In the genomic region with DNA sequence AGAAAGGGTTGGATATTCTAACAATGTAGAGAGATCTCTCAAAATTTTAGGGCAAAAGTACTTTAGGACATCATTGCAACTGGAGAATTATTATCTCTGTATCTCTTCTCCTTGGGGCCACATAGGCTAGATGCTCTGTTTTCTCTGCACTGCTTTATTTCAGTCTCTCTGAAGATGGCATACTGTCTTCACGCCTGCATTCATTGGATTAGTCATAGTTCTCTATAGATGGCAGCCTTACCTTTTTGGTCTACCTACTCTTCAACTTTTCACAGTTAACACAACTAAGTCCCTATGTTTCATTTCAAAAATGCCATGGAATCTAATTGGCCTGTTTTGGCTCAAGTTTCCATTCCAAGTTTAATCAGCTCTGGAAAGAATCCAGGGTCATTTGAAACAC, we compare ENCODE assay signal across 18 cellular contexts.
A peak's percentile ranks its signal among the peaks of the same experiment; 100 is the strongest.
DNase-seq lines count a peak whose midpoint lies in the region; ATAC-seq, FAIRE-seq and TF ChIP-seq lines count a peak whose summit lies in the region.
"Had no signal": no experiment of that assay in that cellular context is flagged by ENCODE, and none has a peak within 500 bp of the region (broad histone marks: within the 10 kb centered on the region; RNA-seq: fewer than 3 reads in every experiment).

No MANE protein-coding gene starts in this region.

- ATAC-seq in GM18505 (IDR thresholded peaks at IDR 0.05; ENCODE audit: unreplicated experiment) (peak; percentile 63), GM21423 (IDR thresholded peaks at IDR 0.05; ENCODE audit: unreplicated experiment) (peak; percentile 71), HG03378 (IDR thresholded peaks at IDR 0.05; ENCODE audit: unreplicated experiment) (peak; percentile 62), GM12878 (peak; percentile 83), HG02642 (IDR thresholded peaks at IDR 0.05; ENCODE audit: poor library complexity, unreplicated experiment) (no peak)
- ATAC-seq: GM23338, HepG2 had no signal

- TF ChIP-seq CTCF in GM12878 (IDR thresholded peaks at IDR 0.05 in 2 of 3, conservative IDR thresholded peaks at IDR 0.05 in 1 of 3; ENCODE audit: control insufficient read depth in 2 of 3, extremely low read depth in 1 of 3, insufficient read depth in 1 of 3, low read depth in 3 of 3, low read length in 3 of 3) = peak in 1 of 3 experiments; percentile 44; a peak in 2 of 6 replicates

- SMC1A ChIA-PET in GM12878 (lab: Charles Lee; ENCODE audit: uncharacterized antibody, unreplicated experiment) = interaction anchor here (1.0 to 1.7 kb wide), 5 partner anchors 14 to 87 kb away, joined by 3 to 14 read pairs (median 5); no protein-coding TSS in a partner anchor

- no peak overlapping the region for H2AFZ ChIP-seq in GM12878 (ENCODE audit: control insufficient read depth, low read depth, low read length)
- H2AFZ ChIP-seq: GM23338 had no signal

- intact Hi-C loops in GM12878 (cut with micrococcal nuclease; ENCODE audit: unreplicated experiment) = no loop called here

- DNase-seq in GM12878 (ENCODE audit: low read depth, low spot score) = no peak
- DNase-seq in MV-4-11 (lab: John Stamatoyannopoulos, UW) = no peak
- no peak for DNase-seq in COR-L47 (lab: John Stamatoyannopoulos, UW)
- DNase-seq: activated CD4-positive, alpha-beta T cell treated with anti-CD3 and anti-CD28 coated beads, Interleukin-2, amount 10 ng/mL, durations not matched to agents 7 days and 5 days; activated naive CD4-positive, alpha-beta T cell treated with anti-CD3 and anti-CD28 coated beads for 36 hours; hypothalamus; NCI-H2081 treated with DMSO at 0.1 percent for 48 hours; nephron progenitor cell; small intestine had no signal

- TF ChIP-seq RAD21 in GM12878 (IDR thresholded peaks at IDR 0.05; ENCODE audit: insufficient read depth, low read depth, low read length) = peak; percentile 64

- in situ Hi-C loops in GM12878 (cut with MboI) = no loop called here

- no TSS peak for BruUV-seq in GM12878 (replicated peaks; lab: Mats Ljungman, UMichigan)

- CTCF ChIA-PET in GM12878 (lab: Yijun Ruan, JAX) = interaction anchor here (1.0 to 1.5 kb wide), 5 partner anchors 14 to 126 kb away, joined by 3 to 8 read pairs (median 5); no protein-coding TSS in a partner anchor

- TF ChIP-seq POLR2A in GM18505 (IDR thresholded peaks at IDR 0.05; ENCODE audit: borderline replicate concordance, extremely low read depth, insufficient read depth, insufficient read length) (no peak), GM12878 (IDR thresholded peaks at IDR 0.05; ENCODE audit: low read depth, low read length) (no peak)

- H3K9me3 ChIP-seq in GM12878 (replicated peaks; ENCODE audit: control insufficient read depth, insufficient read depth, low read length) = no peaks in the 10 kb centered on the region
- H3K9me3 ChIP-seq: thoracic aorta had no signal

- no peak for TF ChIP-seq EP300 in GM12878 (IDR thresholded peaks at IDR 0.05; ENCODE audit: borderline replicate concordance in 1 of 2, control insufficient read depth in 1 of 2, low read depth in 2 of 2, low read length in 2 of 2)

- no peaks in the 10 kb centered on the region for H4K20me1 ChIP-seq in GM12878 (ENCODE audit: control insufficient read depth, insufficient read depth)

- WGBS in GM12878 (ENCODE audit: insufficient coverage, insufficient replicate concordance, low lambda C conversion rate, missing lambda C conversion rate) = 14% methylated on average over 1 of the region's 1 CpG

- POLR2A ChIA-PET in GM12878 (lab: Charles Lee) = no interaction called here

- H3K27me3 ChIP-seq in GM12878 (replicated peaks in 1 of 2; ENCODE audit: control insufficient read depth in 2 of 2, insufficient read depth in 2 of 2, low read length in 1 of 2) = no peaks in the 10 kb centered on the region

- RAD21 ChIA-PET in GM12878 (lab: Charles Lee; ENCODE audit: unreplicated experiment) = interaction anchor here (1.5 to 1.6 kb wide), 2 partner anchors 20 to 567 kb away, joined by 5 to 6 read pairs; no protein-coding TSS in a partner anchor

- no peaks in the 10 kb centered on the region for H3K36me3 ChIP-seq in GM12878 (ENCODE audit: control insufficient read depth in 2 of 2, insufficient read depth in 2 of 2, low read length in 1 of 2)
- H3K36me3 ChIP-seq: thoracic aorta had no signal

- H3K4me3 ChIP-seq in GM12878 = no peak overlapping the region
- H3K4me3 ChIP-seq: GM23338, thoracic aorta had no signal

- H3K9ac ChIP-seq in GM12878 (ENCODE audit: control insufficient read depth, insufficient read depth, low read length) = no peak overlapping the region

- no peak for FAIRE-seq in GM12878 (lab: Jason Lieb, UNC)
- FAIRE-seq: astrocyte, GM12892, HepG2, small intestine had no signal

- no peak overlapping the region for H3K4me2 ChIP-seq in GM12878 (ENCODE audit: control insufficient read depth, insufficient read depth)
- H3K4me2 ChIP-seq: GM23338 had no signal

- no peaks in the 10 kb centered on the region for H3K4me1 ChIP-seq in GM12878 (ENCODE audit: control insufficient read depth, insufficient read depth, low read length)

- no peak overlapping the region for H3K27ac ChIP-seq in GM12878 (ENCODE audit: control insufficient read depth, insufficient read depth)
- H3K27ac ChIP-seq: thoracic aorta had no signal

- H3K79me2 ChIP-seq in GM12878 (ENCODE audit: control insufficient read depth, insufficient read depth, low read length) = no peaks in the 10 kb centered on the region

TF ChIP-seq in GM12878, 131 proteins besides CTCF, POLR2A, EP300 and RAD21:
- TF ChIP-seq EZH2 (IDR thresholded peaks at IDR 0.05; ENCODE audit: borderline replicate concordance, control insufficient read depth, low read depth, low read length) = no peak
- no peak for TF ChIP-seq SUZ12 (IDR thresholded peaks at IDR 0.05; ENCODE audit: unreplicated experiment)
- no peak for TF ChIP-seq ZZZ3 (IDR thresholded peaks at IDR 0.05; ENCODE audit: control insufficient read depth, insufficient read length, low read depth)
- TF ChIP-seq IKZF1 (conservative IDR thresholded peaks at IDR 0.05) = no peak
- TF ChIP-seq FOXM1 (IDR thresholded peaks at IDR 0.05; ENCODE audit: low read depth, low read length) = no peak
- TF ChIP-seq FOXK2 (IDR thresholded peaks at IDR 0.05) = no peak
- TF ChIP-seq, protein P1, sequence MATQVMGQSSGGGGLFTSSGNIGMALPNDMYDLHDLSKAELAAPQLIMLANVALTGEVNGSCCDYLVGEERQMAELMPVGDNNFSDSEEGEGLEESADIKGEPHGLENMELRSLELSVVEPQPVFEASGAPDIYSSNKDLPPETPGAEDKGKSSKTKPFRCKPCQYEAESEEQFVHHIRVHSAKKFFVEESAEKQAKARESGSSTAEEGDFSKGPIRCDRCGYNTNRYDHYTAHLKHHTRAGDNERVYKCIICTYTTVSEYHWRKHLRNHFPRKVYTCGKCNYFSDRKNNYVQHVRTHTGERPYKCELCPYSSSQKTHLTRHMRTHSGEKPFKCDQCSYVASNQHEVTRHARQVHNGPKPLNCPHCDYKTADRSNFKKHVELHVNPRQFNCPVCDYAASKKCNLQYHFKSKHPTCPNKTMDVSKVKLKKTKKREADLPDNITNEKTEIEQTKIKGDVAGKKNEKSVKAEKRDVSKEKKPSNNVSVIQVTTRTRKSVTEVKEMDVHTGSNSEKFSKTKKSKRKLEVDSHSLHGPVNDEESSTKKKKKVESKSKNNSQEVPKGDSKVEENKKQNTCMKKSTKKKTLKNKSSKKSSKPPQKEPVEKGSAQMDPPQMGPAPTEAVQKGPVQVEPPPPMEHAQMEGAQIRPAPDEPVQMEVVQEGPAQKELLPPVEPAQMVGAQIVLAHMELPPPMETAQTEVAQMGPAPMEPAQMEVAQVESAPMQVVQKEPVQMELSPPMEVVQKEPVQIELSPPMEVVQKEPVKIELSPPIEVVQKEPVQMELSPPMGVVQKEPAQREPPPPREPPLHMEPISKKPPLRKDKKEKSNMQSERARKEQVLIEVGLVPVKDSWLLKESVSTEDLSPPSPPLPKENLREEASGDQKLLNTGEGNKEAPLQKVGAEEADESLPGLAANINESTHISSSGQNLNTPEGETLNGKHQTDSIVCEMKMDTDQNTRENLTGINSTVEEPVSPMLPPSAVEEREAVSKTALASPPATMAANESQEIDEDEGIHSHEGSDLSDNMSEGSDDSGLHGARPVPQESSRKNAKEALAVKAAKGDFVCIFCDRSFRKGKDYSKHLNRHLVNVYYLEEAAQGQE (IDR thresholded peaks at IDR 0.05; ENCODE audit: low read depth, low read length) = no peak
- no peak for TF ChIP-seq ATF2 (IDR thresholded peaks at IDR 0.05; ENCODE audit: low read length)
- no peak for TF ChIP-seq SIX5 (IDR thresholded peaks at IDR 0.05; ENCODE audit: low read depth, low read length, severe bottlenecking)
- TF ChIP-seq USF1 (IDR thresholded peaks at IDR 0.05; ENCODE audit: borderline replicate concordance, extremely low read length, insufficient read depth, low read depth, low read length) = no peak
